6 cellular contexts compared by ENCODE assay signal in the genomic region with DNA sequence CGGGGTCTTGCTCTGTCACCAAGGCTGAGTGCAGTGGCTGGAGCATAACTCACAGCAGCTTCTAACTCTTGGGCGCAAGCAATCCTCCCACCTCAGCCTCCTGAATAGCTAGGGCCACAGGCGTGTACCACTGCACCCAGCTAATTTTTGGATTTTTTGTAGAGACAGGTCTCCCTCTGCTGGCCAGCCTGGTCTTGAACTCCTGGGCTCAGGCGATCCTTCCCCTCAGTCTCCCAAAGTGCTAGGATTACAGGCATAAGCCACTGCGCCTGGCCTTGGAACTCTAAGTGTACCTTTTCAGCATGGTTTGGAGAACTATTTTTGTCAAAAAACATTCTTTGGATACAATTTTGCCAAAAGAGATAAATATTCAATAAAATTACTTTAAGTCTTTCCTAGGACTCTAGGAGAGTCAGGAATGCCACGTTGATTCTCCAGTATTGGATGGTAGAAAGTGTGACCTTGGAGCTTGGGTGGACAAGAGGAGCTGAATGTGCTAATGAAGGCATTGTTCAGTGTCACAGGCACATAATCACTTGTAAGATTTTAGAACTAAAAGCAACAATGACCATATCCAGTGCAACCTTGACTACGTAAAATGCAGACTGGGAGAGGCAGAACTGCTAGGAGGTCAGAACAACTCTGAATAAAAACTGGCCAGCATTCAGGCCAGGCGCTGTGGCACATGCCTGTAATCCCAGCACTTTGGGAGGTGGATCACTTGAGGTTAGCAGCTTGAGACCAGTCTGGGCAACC. TPM values are rescaled to one million over a fixed set of nuclear protein-coding genes. Genes with fewer than 3 reads are reported as not detected.
A peak's percentile ranks its signal among the peaks of the same experiment; 100 is the strongest.
DNase-seq lines count a peak whose midpoint lies in the region; ATAC-seq and TF ChIP-seq lines count a peak whose summit lies in the region.

No MANE protein-coding gene starts in this region.

- H3K36me3 Mint-ChIP-seq in CD8-positive, alpha-beta T cell: peaks cover 55% of the 10 kb centered on the region
- H3K36me3 Mint-ChIP-seq in activated T-helper 17 cell treated with anti-CD3 and anti-CD28 coated beads, Interleukin-2, amount 50 U/mL, for 72 hours (ENCODE audit: low read depth): peaks cover 69% of the 10 kb centered on the region

- no peak overlapping the region for H3K27ac Mint-ChIP-seq in CD8-positive, alpha-beta T cell
- no peak overlapping the region for H3K27ac Mint-ChIP-seq in activated T-helper 17 cell treated with anti-CD3 and anti-CD28 coated beads, Interleukin-2, amount 50 U/mL, for 72 hours

- peak in 5 of 7 experiments; percentile 5 to 56 (median 48) for DNase-seq in CD8-positive, alpha-beta T cell
- DNase-seq in NCI-H1105 (lab: John Stamatoyannopoulos, UW) (peak; percentile 21), lung microvascular endothelial cell (ENCODE audit: low read depth in 2 of 2) (peak; percentile 55 to 58), NK-92 (lab: John Stamatoyannopoulos, UW; ENCODE audit: unreplicated experiment) (no peak)

- no peak for ATAC-seq in CD8-positive, alpha-beta T cell
- ATAC-seq in activated T-helper 17 cell treated with anti-CD3 and anti-CD28 coated beads, Interleukin-2, amount 50 U/mL, for 72 hours (replicated peaks): no peak
- no peak for ATAC-seq in GM21619 (IDR thresholded peaks at IDR 0.05; ENCODE audit: unreplicated experiment)

- H3K36me3 ChIP-seq in CD8-positive, alpha-beta T cell (ENCODE audit: insufficient read depth, low read length): peaks cover 39% of the 10 kb centered on the region

- no peaks in the 10 kb centered on the region for H3K27me3 ChIP-seq in CD8-positive, alpha-beta T cell (ENCODE audit: insufficient read depth, low read length)

- H3K27me3 Mint-ChIP-seq in CD8-positive, alpha-beta T cell (ENCODE audit: low read depth): no peaks in the 10 kb centered on the region
- no peaks in the 10 kb centered on the region for H3K27me3 Mint-ChIP-seq in activated T-helper 17 cell treated with anti-CD3 and anti-CD28 coated beads, Interleukin-2, amount 50 U/mL, for 72 hours

- no peaks in the 10 kb centered on the region for H3K9me3 ChIP-seq in CD8-positive, alpha-beta T cell (ENCODE audit: low read length)

- CTCF ChIA-PET in CD8-positive, alpha-beta T cell (lab: Charles Lee): interaction anchor here (0.6 to 4.7 kb wide), 15 partner anchors 8 to 239 kb away, joined by 3 to 30 read pairs (median 3); a partner anchor contains a TSS

- peaks cover 26% of the 10 kb centered on the region for H3K4me1 ChIP-seq in CD8-positive, alpha-beta T cell (ENCODE audit: insufficient read depth, low read length)

- intact Hi-C loops in CD8-positive, alpha-beta T cell (cut with DNase I, micrococcal nuclease): loop anchor here (1.0 kb wide), 2 partner anchors 27 to 110 kb away; no protein-coding TSS in a partner anchor

- H3K27ac ChIP-seq in CD8-positive, alpha-beta T cell (ENCODE audit: low read depth, low read length): no peak overlapping the region

- peak; percentile 62 for TF ChIP-seq CTCF in CD8-positive, alpha-beta T cell (IDR thresholded peaks at IDR 0.05)

- H3K4me1 Mint-ChIP-seq in CD8-positive, alpha-beta T cell (ENCODE audit: low read depth): peaks cover 42% of the 10 kb centered on the region
- peaks cover 6% of the 10 kb centered on the region for H3K4me1 Mint-ChIP-seq in activated T-helper 17 cell treated with anti-CD3 and anti-CD28 coated beads, Interleukin-2, amount 50 U/mL, for 72 hours

- no peak overlapping the region for H3K4me3 ChIP-seq in CD8-positive, alpha-beta T cell (ENCODE audit: low read depth, low read length)

- H3K4me3 Mint-ChIP-seq in CD8-positive, alpha-beta T cell: no peak overlapping the region
- peak overlapping the region; percentile 93 for H3K4me3 Mint-ChIP-seq in activated T-helper 17 cell treated with anti-CD3 and anti-CD28 coated beads, Interleukin-2, amount 50 U/mL, for 72 hours

- H3K9me3 Mint-ChIP-seq in CD8-positive, alpha-beta T cell: no peaks in the 10 kb centered on the region
- no peaks in the 10 kb centered on the region for H3K9me3 Mint-ChIP-seq in activated T-helper 17 cell treated with anti-CD3 and anti-CD28 coated beads, Interleukin-2, amount 50 U/mL, for 72 hours

- POLR2A ChIA-PET in CD8-positive, alpha-beta T cell (lab: Charles Lee): interaction anchor here (0.6 to 2.1 kb wide), 4 partner anchors 30 to 264 kb away, joined by 3 to 7 read pairs (median 4); a partner anchor contains a TSS

RNA-seq across cellular contexts. Expression of a gene that starts 2.8 kb away (rescaled TPM):
- total RNA-seq in CD8-positive, alpha-beta T cell: 100 to 1,000 TPM; 137 to 139 TPM
- total RNA-seq in activated T-helper 17 cell treated with anti-CD3 and anti-CD28 coated beads, Interleukin-2, amount 50 U/mL, for 72 hours: 100 to 1,000 TPM; 138 to 246 TPM
- 220 and 239 TPM in 2 replicates for total RNA-seq in lung microvascular endothelial cell

RNA-seq across cellular contexts. Expression of a gene that starts 20.5 kb away (rescaled TPM):
- total RNA-seq in CD8-positive, alpha-beta T cell: 10 to 100 TPM; 16.6 to 17.3 TPM
- total RNA-seq in activated T-helper 17 cell treated with anti-CD3 and anti-CD28 coated beads, Interleukin-2, amount 50 U/mL, for 72 hours: 10 to 100 TPM; 33.2 to 41.3 TPM
- total RNA-seq in lung microvascular endothelial cell: 12.6 and 17.5 TPM in 2 replicates

RNA-seq across cellular contexts. Expression of a gene that starts 20.6 kb away (rescaled TPM):
- total RNA-seq in CD8-positive, alpha-beta T cell: 10 to 100 TPM; 35.8 to 36.0 TPM
- total RNA-seq in activated T-helper 17 cell treated with anti-CD3 and anti-CD28 coated beads, Interleukin-2, amount 50 U/mL, for 72 hours: 10 to 100 TPM; 31.8 to 58.6 TPM
- total RNA-seq in lung microvascular endothelial cell: 26.0 and 30.5 TPM in 2 replicates

RNA-seq across cellular contexts. Expression of a gene that starts 28.8 kb away (rescaled TPM):
- 100 to 1,000 TPM; 118 to 124 TPM for total RNA-seq in CD8-positive, alpha-beta T cell
- 100 to 1,000 TPM; 291 to 437 TPM for total RNA-seq in activated T-helper 17 cell treated with anti-CD3 and anti-CD28 coated beads, Interleukin-2, amount 50 U/mL, for 72 hours
- 494 and 598 TPM in 2 replicates for total RNA-seq in lung microvascular endothelial cell

RNA-seq across cellular contexts. Expression of a gene that starts 29.2 kb away (rescaled TPM):
- total RNA-seq in CD8-positive, alpha-beta T cell: 10 to 100 TPM; 25.9 to 26.1 TPM
- total RNA-seq in activated T-helper 17 cell treated with anti-CD3 and anti-CD28 coated beads, Interleukin-2, amount 50 U/mL, for 72 hours: 100 to 1,000 TPM in 1 of 2 donors, 10 to 100 TPM in 1; 69.2 to 197 TPM
- total RNA-seq in lung microvascular endothelial cell: 189 and 344 TPM in 2 replicates
